ENCODE assay signal across 8 cellular contexts in genomic region chr11:78080084-78080817, GRCh38. TPM values are rescaled to one million over a fixed set of nuclear protein-coding genes. Genes with fewer than 3 reads are reported as not detected.
DNase-seq lines count a peak whose midpoint lies in the region; ATAC-seq, FAIRE-seq and TF ChIP-seq lines count a peak whose summit lies in the region.
"Had no signal": no experiment of that assay in that cellular context is flagged by ENCODE, and none has a peak within 500 bp of the region (broad histone marks: within the 10 kb centered on the region; RNA-seq: fewer than 3 reads in every experiment).

No MANE protein-coding gene starts in this region.

- peak overlapping the region; percentile 98 for H3K27ac ChIP-seq in hepatocyte
- H3K27ac ChIP-seq in spleen = peak overlapping the region; percentile 23 to 90 (median 86)

- H3K4me1 ChIP-seq in hepatocyte (ENCODE audit: insufficient read depth) (peaks cover 13% of the 10 kb centered on the region), spleen (peaks cover 20 to 54% (median 44%) of the 10 kb centered on the region in 6 donors)

- peak overlapping the region; percentile 92 for H3K27ac Mint-ChIP-seq in WTC11

- H3K4me3 ChIP-seq in HFF-Myc (replicated peaks; ENCODE audit: low read depth, low read length) (peak overlapping the region; percentile 93), hepatocyte (peak overlapping the region; percentile 94), spleen (peak overlapping the region; percentile 67 to 98 (median 86))

- peaks cover 17% of the 10 kb centered on the region for H3K4me1 Mint-ChIP-seq in WTC11

- H3K4me3 Mint-ChIP-seq in WTC11 = peak overlapping the region; percentile 91

- peaks cover 25% of the 10 kb centered on the region for H4K20me1 ChIP-seq in hepatocyte (ENCODE audit: insufficient read depth, poor library complexity, severe bottlenecking)

- H3K9me3 Mint-ChIP-seq in WTC11 = no peaks in the 10 kb centered on the region

- no peaks in the 10 kb centered on the region for H3K27me3 ChIP-seq in hepatocyte
- no peaks in the 10 kb centered on the region for H3K27me3 ChIP-seq in spleen (replicated peaks in 1 of 7)

- no peak for TF ChIP-seq CTCF in HFF-Myc (IDR thresholded peaks at IDR 0.05; ENCODE audit: low read depth, low read length, missing control alignments)
- TF ChIP-seq CTCF in WTC11 (IDR thresholded peaks at IDR 0.05) = no peak
- no peak for TF ChIP-seq CTCF in hepatocyte (IDR thresholded peaks at IDR 0.05; ENCODE audit: poor library complexity)
- peak in 1 of 11 experiments; percentile 9 for TF ChIP-seq CTCF in spleen (IDR thresholded peaks at IDR 0.05 in 8 of 11, conservative IDR thresholded peaks at IDR 0.05 in 3 of 11)

- WGBS in hepatocyte (ENCODE audit: low lambda C conversion rate, missing lambda C conversion rate) = 73% methylated on average over 23 of the region's 23 CpGs
- WGBS in spleen, 5 donors = 63 to 70% (median 66%) methylated on average over 23 of the region's 23 CpGs

- H3K36me3 Mint-ChIP-seq in WTC11 = no peaks in the 10 kb centered on the region; the same call in 1 of the 2 replicates

- peaks cover 8% of the 10 kb centered on the region for H3K27me3 Mint-ChIP-seq in WTC11 (ENCODE audit: low read depth)

- CTCF ChIA-PET in WTC11 (lab: Charles Lee) = interaction anchor here (0.8 to 2.1 kb wide), 2 partner anchors 34 to 484 kb away, joined by 4 to 7 read pairs; no protein-coding TSS in a partner anchor

- intact Hi-C loops in spleen (cut with DNase I; ENCODE audit: low total_unique reads) = no loop called here

- peak overlapping the region; percentile 95 for H2AFZ ChIP-seq in hepatocyte

- no peak for FAIRE-seq in GM12891 (lab: Jason Lieb, UNC)

- peak overlapping the region; percentile 95 for H3K4me2 ChIP-seq in hepatocyte

- DNase-seq in HFF-Myc (ENCODE audit: extremely low read depth, low read depth) = no peak
- no peak for DNase-seq in WTC11 (ENCODE audit: low spot score)
- no peak for DNase-seq in hepatocyte (ENCODE audit: low spot score)
- DNase-seq in spleen = no peak
- no peak for DNase-seq in NCI-H2227 (lab: John Stamatoyannopoulos, UW; ENCODE audit: unreplicated experiment)
- no peak for DNase-seq in GM12891 (ENCODE audit: insufficient read length, low spot score)

- no peak for ATAC-seq in WTC11
- ATAC-seq in GM19328 (IDR thresholded peaks at IDR 0.05; ENCODE audit: unreplicated experiment) = no peak

- H3K9me3 ChIP-seq in hepatocyte (ENCODE audit: low read depth) = no peaks in the 10 kb centered on the region
- no peaks in the 10 kb centered on the region for H3K9me3 ChIP-seq in spleen

- no peaks in the 10 kb centered on the region for H3K9me2 ChIP-seq in hepatocyte (replicated peaks; ENCODE audit: insufficient read depth)

- H3K36me3 ChIP-seq in hepatocyte (replicated peaks; ENCODE audit: insufficient read depth, low read depth) = no peaks in the 10 kb centered on the region
- H3K36me3 ChIP-seq in spleen = peaks cover 0 to 8% (median 0%) of the 10 kb centered on the region in 6 donors

- POLR2A ChIA-PET in WTC11 (lab: Charles Lee) = no interaction called here

- H3K79me2 ChIP-seq in hepatocyte = peaks cover 49% of the 10 kb centered on the region

- TF ChIP-seq POLR2A in spleen (IDR thresholded peaks at IDR 0.05) = no peak
- TF ChIP-seq POLR2A in GM12891 (IDR thresholded peaks at IDR 0.05; ENCODE audit: low read depth, low read length) = no peak

TF ChIP-seq in WTC11, 78 proteins besides CTCF, POLR2A, EP300 and RAD21 (continues in another document):
- TF ChIP-seq OVOL2 (CRISPR knock-in tag; IDR thresholded peaks at IDR 0.05; ENCODE audit: borderline replicate concordance) (no peak), MYBL2 (CRISPR knock-in tag; IDR thresholded peaks at IDR 0.05) (no peak), USF2 (CRISPR knock-in tag; IDR thresholded peaks at IDR 0.05) (no peak), KAT7 (CRISPR knock-in tag; IDR thresholded peaks at IDR 0.05; ENCODE audit: borderline replicate concordance) (no peak), MAX (CRISPR knock-in tag; IDR thresholded peaks at IDR 0.05) (no peak), E2F1 (CRISPR knock-in tag; IDR thresholded peaks at IDR 0.05) (no peak), CREM (CRISPR knock-in tag; IDR thresholded peaks at IDR 0.05) (no peak)

TF ChIP-seq in GM12891, 5 proteins besides CTCF, POLR2A, EP300 and RAD21:
- TF ChIP-seq POLR2AphosphoS5 (IDR thresholded peaks at IDR 0.05; ENCODE audit: low read depth, low read length) (no peak), PAX5 (IDR thresholded peaks at IDR 0.05; ENCODE audit: insufficient read depth, low read length, severe bottlenecking) (no peak), TAF1 (IDR thresholded peaks at IDR 0.05; ENCODE audit: low read depth, low read length) (no peak), SPI1 (IDR thresholded peaks at IDR 0.05; ENCODE audit: low read depth, low read length) (no peak), POU2F2 (IDR thresholded peaks at IDR 0.05; ENCODE audit: low read depth, low read length) (no peak)

RNA-seq across cellular contexts. Expression of gene NDUFC2, which starts 0.6 kb away (rescaled TPM):
- total RNA-seq in WTC11 (2021) (195 to 216 TPM (median 215 TPM) in 3 replicates), hepatocyte (107 and 115 TPM in 2 replicates), spleen (100 to 1,000 TPM in 2 of 7 donors, 10 to 100 TPM in 5; 44.1 to 113 (median 94.7) TPM)
- polyA plus RNA-seq in hepatocyte (442 and 481 TPM in 2 replicates), spleen (100 to 1,000 TPM in 2 of 3 donors, 10 to 100 TPM in 1; 60.7 to 135 (median 100) TPM)
- 202 TPM for polyA plus RNA-seq in GM12891 (2012; ENCODE audit: low read depth, missing spikeins)

RNA-seq across cellular contexts. Expression of gene THRSP, which starts 16.6 kb away (rescaled TPM):
- total RNA-seq in WTC11 (2021) (not detected in 3 replicates), hepatocyte (0.17 TPM in 1 of 2 replicates, not detected in the other), spleen (not detected)
- polyA plus RNA-seq in hepatocyte (0.13 and 0.17 TPM in 2 replicates), spleen (under 1 TPM in 2 of 3 donors, not detected in 1; 0.13 to 0.29 TPM)
- not detected for polyA plus RNA-seq in GM12891 (2012; ENCODE audit: low read depth, missing spikeins)
- total RNA-seq: renal cortical epithelial cell had no signal

RNA-seq across cellular contexts. Expression of gene KCTD14, which starts 57.2 kb away (rescaled TPM):
- total RNA-seq in WTC11 (2021) (12.6 to 15.7 TPM (median 14.8 TPM) in 3 replicates), hepatocyte (6.0 TPM in 2 replicates), spleen (under 1 TPM in 5 of 7 donors, not detected in 2; 0.40 to 0.82 (median 0.69) TPM)
- polyA plus RNA-seq in hepatocyte (8.1 and 8.7 TPM in 2 replicates), spleen (under 1 TPM; 0.20 to 0.44 (median 0.35) TPM)
- polyA plus RNA-seq in GM12891 (2012; ENCODE audit: low read depth, missing spikeins) = not detected

RNA-seq across cellular contexts. Expression of gene ALG8, which starts 59.2 kb away (rescaled TPM):
- total RNA-seq in WTC11 (2021) (63.8 to 72.2 TPM (median 67.2 TPM) in 3 replicates), hepatocyte (43.1 and 66.8 TPM in 2 replicates), spleen (10 to 100 TPM; 17.4 to 35.7 (median 29.3) TPM)
- polyA plus RNA-seq in hepatocyte (62.0 and 74.3 TPM in 2 replicates), spleen (10 to 100 TPM; 30.7 to 34.0 (median 32.7) TPM)
- polyA plus RNA-seq in GM12891 (2012; ENCODE audit: low read depth, missing spikeins) = 35.4 TPM
